In genomic region chr11:5994791-5995190, GRCh38 we compare ENCODE assay signal across 34 cellular contexts. TPM values are rescaled to one million over a fixed set of nuclear protein-coding genes. Genes with fewer than 3 reads are reported as not detected.
"Had no signal": no experiment of that assay in that cellular context is flagged by ENCODE, and none has a peak within 500 bp of the region (broad histone marks: within the 10 kb centered on the region; RNA-seq: fewer than 3 reads in every experiment).

No MANE protein-coding gene starts in this region.

- FAIRE-seq: urothelium cell line had no signal

- H3K27ac ChIP-seq: stomach, suprapubic skin, testis, thoracic aorta, thyroid gland, tibial artery, tibial nerve, transverse colon, upper lobe of left lung, upper lobe of right lung, uterus, vagina had no signal

- H3K27me3 ChIP-seq: suprapubic skin, testis, thyroid gland, tibial artery, tibial nerve, upper lobe of left lung, upper lobe of right lung, uterus, vagina had no signal

- H3K9me3 Mint-ChIP-seq: stimulated activated effector memory CD8-positive, alpha-beta T cell treated with anti-CD3 and anti-CD28 coated beads, Interleukin-12 subunit alpha, Interleukin-12 subunit beta, amount 100 ng/mL, for 72 hours; stimulated activated memory B cell treated with anti-CD40 and anti-IgM and Interleukin-4, amounts not matched to agents 10 μg/mL and 1 μg/mL and 100 μg/mL, for 72 hours; stimulated activated naive CD8-positive, alpha-beta T cell treated with anti-CD3 and anti-CD28 coated beads, Interleukin-15, amount 100 ng/mL, for 72 hours; stimulated activated naive CD8-positive, alpha-beta T cell treated with anti-CD3 and anti-CD28 coated beads, Interleukin-15, Interleukin-2, amounts not matched to agents 100 ng/mL and 50 ng/mL, for 24 hours had no signal

- H3K4me1 Mint-ChIP-seq: stimulated activated effector memory CD8-positive, alpha-beta T cell treated with anti-CD3 and anti-CD28 coated beads, Interleukin-12 subunit alpha, Interleukin-12 subunit beta, amount 100 ng/mL, for 72 hours; stimulated activated memory B cell treated with anti-CD40 and anti-IgM and Interleukin-4, amounts not matched to agents 10 μg/mL and 1 μg/mL and 100 μg/mL, for 72 hours; stimulated activated naive B cell treated with anti-CD40 and anti-IgM and Interleukin-4, amounts not matched to agents 10 μg/mL and 1 μg/mL and 100 μg/mL, for 72 hours; stimulated activated naive CD8-positive, alpha-beta T cell treated with anti-CD3 and anti-CD28 coated beads, Interleukin-15, amount 100 ng/mL, for 72 hours had no signal

- H3K9me3 ChIP-seq: stomach, suprapubic skin, testis, thoracic aorta, thyroid gland, tibial artery, tibial nerve, transverse colon, upper lobe of left lung, upper lobe of right lung, uterus, vagina had no signal

- H3K4me1 ChIP-seq: stomach, suprapubic skin, testis, thyroid gland, tibial artery, tibial nerve, transverse colon, upper lobe of left lung, upper lobe of right lung, uterus, vagina had no signal

- H3K36me3 Mint-ChIP-seq: stimulated activated effector memory CD8-positive, alpha-beta T cell treated with anti-CD3 and anti-CD28 coated beads, Interleukin-12 subunit alpha, Interleukin-12 subunit beta, amount 100 ng/mL, for 72 hours; stimulated activated memory B cell treated with anti-CD40 and anti-IgM and Interleukin-4, amounts not matched to agents 10 μg/mL and 1 μg/mL and 100 μg/mL, for 72 hours; stimulated activated naive B cell treated with anti-CD40 and anti-IgM and Interleukin-4, amounts not matched to agents 10 μg/mL and 1 μg/mL and 100 μg/mL, for 72 hours; type B pancreatic cell had no signal

- H3K4me3 Mint-ChIP-seq: stimulated activated effector memory CD8-positive, alpha-beta T cell treated with anti-CD3 and anti-CD28 coated beads, Interleukin-12 subunit alpha, Interleukin-12 subunit beta, amount 100 ng/mL, for 72 hours; stimulated activated memory B cell treated with anti-CD40 and anti-IgM and Interleukin-4, amounts not matched to agents 10 μg/mL and 1 μg/mL and 100 μg/mL, for 72 hours; stimulated activated naive B cell treated with anti-CD40 and anti-IgM and Interleukin-4, amounts not matched to agents 10 μg/mL and 1 μg/mL and 100 μg/mL, for 72 hours; stimulated activated naive CD8-positive, alpha-beta T cell treated with anti-CD3 and anti-CD28 coated beads, Interleukin-15, amount 100 ng/mL, for 72 hours; stimulated activated naive CD8-positive, alpha-beta T cell treated with anti-CD3 and anti-CD28 coated beads, Interleukin-15, Interleukin-2, amounts not matched to agents 100 ng/mL and 50 ng/mL, for 24 hours; type B pancreatic cell had no signal

- H3K27ac Mint-ChIP-seq: stimulated activated effector memory CD8-positive, alpha-beta T cell treated with anti-CD3 and anti-CD28 coated beads, Interleukin-12 subunit alpha, Interleukin-12 subunit beta, amount 100 ng/mL, for 72 hours; stimulated activated memory B cell treated with anti-CD40 and anti-IgM and Interleukin-4, amounts not matched to agents 10 μg/mL and 1 μg/mL and 100 μg/mL, for 72 hours; stimulated activated naive B cell treated with anti-CD40 and anti-IgM and Interleukin-4, amounts not matched to agents 10 μg/mL and 1 μg/mL and 100 μg/mL, for 72 hours; stimulated activated naive CD8-positive, alpha-beta T cell treated with anti-CD3 and anti-CD28 coated beads, Interleukin-15, amount 100 ng/mL, for 72 hours; stimulated activated naive CD8-positive, alpha-beta T cell treated with anti-CD3 and anti-CD28 coated beads, Interleukin-15, Interleukin-2, amounts not matched to agents 100 ng/mL and 50 ng/mL, for 24 hours; type B pancreatic cell had no signal

- H3K36me3 ChIP-seq: stomach, suprapubic skin, thoracic aorta, thyroid gland, tibial artery, tibial nerve, transverse colon, upper lobe of left lung, upper lobe of right lung, uterus, vagina had no signal

- H3K4me3 ChIP-seq: stomach, suprapubic skin, testis, thoracic aorta, thyroid gland, tibial artery, tibial nerve, transverse colon, upper lobe of left lung, upper lobe of right lung, uterus, vagina had no signal

- DNase-seq: stimulated activated CD4-positive, alpha-beta T cell treated with anti-CD3 and anti-CD28 coated beads, Interleukin-2, amount 100 ng/mL, for 48 hours; stimulated activated CD4-positive, alpha-beta T cell treated with anti-CD3 and anti-CD28 coated beads, Interleukin-4, amount 100 ng/mL, for 1 hour; stimulated activated CD4-positive, alpha-beta T cell treated with anti-CD3 and anti-CD28 coated beads, Interleukin-4, amount 100 ng/mL, for 24 hours; stimulated activated CD4-positive, alpha-beta T cell treated with anti-CD3 and anti-CD28 coated beads, Interleukin-4, amount 100 ng/mL, for 4 hours; stimulated activated CD8-positive, alpha-beta memory T cell treated with anti-CD3 and anti-CD28 coated beads, Interleukin-4, amount 100 ng/mL, for 48 hours; stimulated activated naive B cell treated with anti-CD40 and anti-IgM and Interleukin-4, amounts not matched to agents 10 μg/mL and 1 μg/mL and 100 μg/mL, for 72 hours; stimulated activated naive CD4-positive, alpha-beta T cell; stimulated activated naive CD4-positive, alpha-beta T cell treated with Interleukin-2 at 50 U/mL for 16 hours; stimulated activated naive CD8-positive, alpha-beta T cell treated with anti-CD3 and anti-CD28 coated beads, Interleukin-15, amount 100 ng/mL, for 72 hours; stimulated activated naive CD8-positive, alpha-beta T cell treated with anti-CD3 and anti-CD28 coated beads, Interleukin-15, Interleukin-2, amounts not matched to agents 100 U/mL and 50 U/mL, for 24 hours; stomach; substantia nigra; testis; thyroid gland; tibial artery; transverse colon; trophoblast cell; upper lobe of right lung; uterus had no signal

RNA-seq across cellular contexts. Expression of gene OR52L1, which starts 8.0 kb away (rescaled TPM):
- total RNA-seq: stomach, subcutaneous adipose tissue, suprapubic skin, thoracic aorta, thyroid gland, tibial nerve, transverse colon, upper lobe of left lung, upper lobe of right lung, ureter, urinary bladder, uterus, vagina had no signal
- polyA plus RNA-seq: stomach, thymus, urinary bladder had no signal

RNA-seq across cellular contexts. Expression of gene OR56A4, which starts 12.0 kb away (rescaled TPM):
- total RNA-seq: stomach, temporal lobe, thoracic aorta, thyroid gland, tibial nerve, upper lobe of left lung, upper lobe of right lung, urinary bladder, uterus, vagina had no signal
- polyA plus RNA-seq: stomach, thymus, urinary bladder had no signal

RNA-seq across cellular contexts. Expression of gene OR56A5, which starts 26.5 kb away (rescaled TPM):
- total RNA-seq: stomach, subcutaneous adipose tissue, suprapubic skin, temporal lobe, testis, thoracic aorta, thyroid gland, tibial nerve, transverse colon, upper lobe of left lung, upper lobe of right lung, ureter, urinary bladder, uterus, vagina had no signal
- polyA plus RNA-seq: stomach, thymus, urinary bladder had no signal

RNA-seq across cellular contexts. Expression of gene OR56A1, which starts 35.8 kb away (rescaled TPM):
- total RNA-seq: thoracic aorta, thyroid gland, tibial nerve, upper lobe of right lung, vagina had no signal
- polyA plus RNA-seq: stomach, urinary bladder had no signal

RNA-seq across cellular contexts. Expression of gene OR56A3, which starts 52.7 kb away (rescaled TPM):
- total RNA-seq: stomach, subcutaneous adipose tissue, suprapubic skin, temporal lobe, thoracic aorta, thyroid gland, tibial nerve, transverse colon, upper lobe of left lung, upper lobe of right lung, ureter, urinary bladder, uterus, vagina had no signal
- polyA plus RNA-seq: stomach, thymus, urinary bladder had no signal
